ENCODE assay signal across 21 cellular contexts in the genomic region with DNA sequence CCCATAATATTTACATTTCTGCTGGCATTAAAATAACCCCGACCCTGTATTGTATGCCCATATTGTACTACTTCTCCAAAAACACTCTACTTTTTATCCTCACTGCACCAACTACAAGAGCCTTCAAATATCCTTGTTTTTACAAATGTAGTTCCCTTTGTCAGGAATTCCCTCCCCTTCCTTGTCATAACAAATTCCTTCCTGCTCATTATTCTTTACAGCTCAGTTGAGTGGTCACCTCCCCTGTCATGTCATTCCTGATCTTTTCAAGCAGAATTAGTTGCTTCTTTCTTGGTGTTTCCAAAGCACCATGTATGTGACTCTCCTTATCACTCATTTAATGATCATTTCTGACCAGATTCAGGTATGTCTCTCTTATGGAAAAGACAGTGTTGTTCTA.
"Had no signal": no experiment of that assay in that cellular context is flagged by ENCODE, and none has a peak within 500 bp of the region (broad histone marks: within the 10 kb centered on the region; RNA-seq: fewer than 3 reads in every experiment).

No MANE protein-coding gene starts in this region.

- DNase-seq: activated B cell treated with CpG ODN at 0.5 μM for 24 hours; activated CD4-positive, alpha-beta memory T cell treated with anti-CD3 and anti-CD28 coated beads for 36 hours; activated CD4-positive, alpha-beta T cell treated with anti-CD3 and anti-CD28 coated beads, Interleukin-2, amount 10 ng/mL, durations not matched to agents 7 days and 5 days; activated CD8-positive, alpha-beta memory T cell treated with anti-CD3 and anti-CD28 coated beads for 24 hours; activated gamma-delta T cell; activated naive CD4-positive, alpha-beta T cell treated with anti-CD3 and anti-CD28 coated beads for 36 hours; activated naive CD8-positive, alpha-beta T cell treated with anti-CD3 and anti-CD28 coated beads for 36 hours; activated T-cell treated with anti-CD3 and anti-CD28 coated beads, Interleukin-2, amount 50 U/mL, for 4 hours; brain microvascular endothelial cell; Karpas-422; MM.1S; NCI-H1105; NCI-H1436; NCI-H1694 treated with DMSO at 0.1 percent for 48 hours; NCI-H2081; NCI-H510A treated with DMSO at 0.1 percent for 48 hours; PC-9; SHP77 treated with DMSO at 0.1 percent for 48 hours; T-cell; T-helper 2 cell; T1000 had no signal

- ATAC-seq: activated T-cell treated with anti-CD3 and anti-CD28 coated beads, Interleukin-2, amount 50 U/mL, for 4 hours; T-cell had no signal

- H3K27ac Mint-ChIP-seq: activated B cell treated with CpG ODN at 0.5 μM for 24 hours; activated CD4-positive, alpha-beta memory T cell treated with anti-CD3 and anti-CD28 coated beads for 36 hours; activated CD4-positive, alpha-beta T cell treated with anti-CD3 and anti-CD28 coated beads, Interleukin-2, amount 10 ng/mL, durations not matched to agents 7 days and 5 days; activated naive CD4-positive, alpha-beta T cell treated with anti-CD3 and anti-CD28 coated beads for 36 hours; activated naive CD8-positive, alpha-beta T cell treated with anti-CD3 and anti-CD28 coated beads for 36 hours; T-cell had no signal

- H3K9me3 Mint-ChIP-seq: activated B cell treated with CpG ODN at 0.5 μM for 24 hours; activated CD4-positive, alpha-beta memory T cell treated with anti-CD3 and anti-CD28 coated beads for 36 hours; activated CD4-positive, alpha-beta T cell treated with anti-CD3 and anti-CD28 coated beads, Interleukin-2, amount 10 ng/mL, durations not matched to agents 7 days and 5 days; activated naive CD4-positive, alpha-beta T cell treated with anti-CD3 and anti-CD28 coated beads for 36 hours; activated naive CD8-positive, alpha-beta T cell treated with anti-CD3 and anti-CD28 coated beads for 36 hours; activated T-cell treated with anti-CD3 and anti-CD28 coated beads, Interleukin-2, amount 50 U/mL, for 4 hours; T-cell had no signal

- H3K4me3 Mint-ChIP-seq: activated B cell treated with CpG ODN at 0.5 μM for 24 hours; activated CD4-positive, alpha-beta memory T cell treated with anti-CD3 and anti-CD28 coated beads for 36 hours; activated CD4-positive, alpha-beta T cell treated with anti-CD3 and anti-CD28 coated beads, Interleukin-2, amount 10 ng/mL, durations not matched to agents 7 days and 5 days; activated naive CD4-positive, alpha-beta T cell treated with anti-CD3 and anti-CD28 coated beads for 36 hours; activated naive CD8-positive, alpha-beta T cell treated with anti-CD3 and anti-CD28 coated beads for 36 hours; activated T-cell treated with anti-CD3 and anti-CD28 coated beads, Interleukin-2, amount 50 U/mL, for 4 hours; T-cell had no signal

- H3K4me1 Mint-ChIP-seq: activated B cell treated with CpG ODN at 0.5 μM for 24 hours; activated CD4-positive, alpha-beta T cell treated with anti-CD3 and anti-CD28 coated beads, Interleukin-2, amount 10 ng/mL, durations not matched to agents 7 days and 5 days; activated naive CD8-positive, alpha-beta T cell treated with anti-CD3 and anti-CD28 coated beads for 36 hours; T-cell had no signal

- H3K36me3 Mint-ChIP-seq: activated CD4-positive, alpha-beta memory T cell treated with anti-CD3 and anti-CD28 coated beads for 36 hours; activated naive CD8-positive, alpha-beta T cell treated with anti-CD3 and anti-CD28 coated beads for 36 hours; T-cell had no signal

- H3K27me3 Mint-ChIP-seq: activated B cell treated with CpG ODN at 0.5 μM for 24 hours; activated CD4-positive, alpha-beta memory T cell treated with anti-CD3 and anti-CD28 coated beads for 36 hours; activated CD4-positive, alpha-beta T cell treated with anti-CD3 and anti-CD28 coated beads, Interleukin-2, amount 10 ng/mL, durations not matched to agents 7 days and 5 days; activated naive CD8-positive, alpha-beta T cell treated with anti-CD3 and anti-CD28 coated beads for 36 hours had no signal
